Comparison of ENCODE assay signal across 8 cellular contexts in genomic region chr6:121430514-121431460, GRCh38. TPM values are rescaled to one million over a fixed set of nuclear protein-coding genes. Genes with fewer than 3 reads are reported as not detected.
DNase-seq lines count a peak whose midpoint lies in the region; ATAC-seq, FAIRE-seq and TF ChIP-seq lines count a peak whose summit lies in the region.

No MANE protein-coding gene starts in this region.

- ATAC-seq in HepG2 (peak; percentile 88), HG03025 (IDR thresholded peaks at IDR 0.05; ENCODE audit: low FRiP score, unreplicated experiment) (no peak)
- ATAC-seq in stimulated activated effector memory CD8-positive, alpha-beta T cell treated with anti-CD3 and anti-CD28 coated beads, Interleukin-12 subunit alpha, Interleukin-12 subunit beta, amount 100 ng/mL, for 72 hours, result no peak

- no peaks in the 10 kb centered on the region for H4K20me1 ChIP-seq in KMS-11 (ENCODE audit: insufficient read depth)
- no peaks in the 10 kb centered on the region for H4K20me1 ChIP-seq in HepG2 (ENCODE audit: insufficient read depth, low read length)

- CTCF ChIA-PET in HepG2 (lab: Yijun Ruan, JAX; ENCODE audit: low intra/inter-chr PET ratio, low total read pairs), result interaction anchor here (0.7 to 1.6 kb wide), 5 partner anchors 418 to 1100 kb away, joined by 3 to 16 read pairs (median 3); no protein-coding TSS in a partner anchor

- H2AFZ ChIP-seq in KMS-11 (ENCODE audit: low read depth) (no peak overlapping the region), HepG2 (ENCODE audit: low read length) (no peak overlapping the region)

- H3K9me3 ChIP-seq in breast epithelium (no peaks in the 10 kb centered on the region), HepG2 (ENCODE audit: low read length) (no peaks in the 10 kb centered on the region)

- H3K9ac ChIP-seq in KMS-11, result no peak overlapping the region
- H3K9ac ChIP-seq in HepG2 (ENCODE audit: insufficient read depth, low read depth, low read length), result no peak overlapping the region

- H3K4me2 ChIP-seq in KMS-11, result no peak overlapping the region
- peak overlapping the region; percentile 40 for H3K4me2 ChIP-seq in HepG2 (ENCODE audit: low read depth, low read length)

- no peak overlapping the region for H3K27ac Mint-ChIP-seq in stimulated activated effector memory CD8-positive, alpha-beta T cell treated with anti-CD3 and anti-CD28 coated beads, Interleukin-12 subunit alpha, Interleukin-12 subunit beta, amount 100 ng/mL, for 72 hours

- no peaks in the 10 kb centered on the region for H3K36me3 Mint-ChIP-seq in stimulated activated effector memory CD8-positive, alpha-beta T cell treated with anti-CD3 and anti-CD28 coated beads, Interleukin-12 subunit alpha, Interleukin-12 subunit beta, amount 100 ng/mL, for 72 hours

- H3K36me3 ChIP-seq in KMS-11 (ENCODE audit: insufficient read depth), result no peaks in the 10 kb centered on the region
- no peaks in the 10 kb centered on the region for H3K36me3 ChIP-seq in breast epithelium
- H3K36me3 ChIP-seq in HepG2 (replicated peaks in 1 of 2; ENCODE audit: control insufficient read depth in 1 of 2, insufficient read depth in 2 of 2, low read length in 2 of 2), result no peaks in the 10 kb centered on the region

- peak; percentile 87 for FAIRE-seq in HepG2 (lab: Jason Lieb, UNC)

- no peak for TF ChIP-seq EP300 in HepG2 (IDR thresholded peaks at IDR 0.05; ENCODE audit: low read depth in 2 of 2, low read length in 2 of 2)
- no peak for TF ChIP-seq EP300 in HepG2 (CRISPR knock-in tag; IDR thresholded peaks at IDR 0.05; ENCODE audit: borderline replicate concordance)

- BruUV-seq in HepG2 (replicated peaks; lab: Mats Ljungman, UMichigan), result no TSS peak

- H3K4me3 ChIP-seq in KMS-11 (IDR thresholded peaks at IDR 0.05; ENCODE audit: insufficient read depth, low read depth, low read length) (no peak overlapping the region), breast epithelium (peak overlapping the region in 1 of 3 donors; percentile 14), HepG2 (replicated peaks in 1 of 3; ENCODE audit: insufficient read depth in 1 of 3, low read depth in 2 of 3, low read length in 3 of 3) (no peak overlapping the region)

- no peaks in the 10 kb centered on the region for H3K4me1 Mint-ChIP-seq in stimulated activated effector memory CD8-positive, alpha-beta T cell treated with anti-CD3 and anti-CD28 coated beads, Interleukin-12 subunit alpha, Interleukin-12 subunit beta, amount 100 ng/mL, for 72 hours

- TF ChIP-seq CTCF in KMS-11 (conservative IDR thresholded peaks at IDR 0.05; ENCODE audit: low read depth, low read length), result peak; percentile 51; the same call in 1 of the 2 replicates
- peak; percentile 12 to 77 (median 75) for TF ChIP-seq CTCF in breast epithelium (IDR thresholded peaks at IDR 0.05)
- peak; percentile 84 for TF ChIP-seq CTCF in HepG2 (CRISPR knock-in tag; IDR thresholded peaks at IDR 0.05)

- DNase-seq in COR-L47 (lab: John Stamatoyannopoulos, UW) (peak; percentile 20), breast epithelium (ENCODE audit: low spot score in 2 of 2) (no peak), HepG2 (ENCODE audit: low spot score) (peak; percentile 62), posterior cingulate gyrus (no peak), SKM-1 (lab: John Stamatoyannopoulos, UW; ENCODE audit: unreplicated experiment) (no peak)
- DNase-seq in stimulated activated effector memory CD8-positive, alpha-beta T cell treated with anti-CD3 and anti-CD28 coated beads, Interleukin-12 subunit alpha, Interleukin-12 subunit beta, amount 100 ng/mL, for 72 hours (ENCODE audit: low spot score in 2 of 2), result no peak

- POLR2A ChIA-PET in HepG2 (lab: Yijun Ruan, JAX), result no interaction called here

- H3K79me2 ChIP-seq in KMS-11 (ENCODE audit: insufficient read depth, low read depth) (peaks cover 3% of the 10 kb centered on the region; the same call in 1 of the 2 replicates), HepG2 (ENCODE audit: insufficient read depth, low read length) (no peaks in the 10 kb centered on the region)

- no peaks in the 10 kb centered on the region for H3K9me3 Mint-ChIP-seq in stimulated activated effector memory CD8-positive, alpha-beta T cell treated with anti-CD3 and anti-CD28 coated beads, Interleukin-12 subunit alpha, Interleukin-12 subunit beta, amount 100 ng/mL, for 72 hours

- peaks cover 12% of the 10 kb centered on the region for H3K4me1 ChIP-seq in KMS-11 (ENCODE audit: low read depth, poor library complexity, severe bottlenecking)
- no peaks in the 10 kb centered on the region for H3K4me1 ChIP-seq in breast epithelium
- peaks cover 13% of the 10 kb centered on the region for H3K4me1 ChIP-seq in HepG2 (ENCODE audit: insufficient read depth, low read length)

- WGBS in HepG2 (ENCODE audit: low lambda C conversion rate), result 17% methylated on average over 10 of the region's 10 CpGs

- H3K27me3 ChIP-seq in KMS-11 (ENCODE audit: insufficient read depth, low read depth) (no peaks in the 10 kb centered on the region), breast epithelium (no peaks in the 10 kb centered on the region), HepG2 (ENCODE audit: control insufficient read depth in 1 of 2, insufficient read depth in 2 of 2, low read length in 2 of 2) (no peaks in the 10 kb centered on the region; a peak in 1 of 5 replicates)

- no peak overlapping the region for H3K4me3 Mint-ChIP-seq in stimulated activated effector memory CD8-positive, alpha-beta T cell treated with anti-CD3 and anti-CD28 coated beads, Interleukin-12 subunit alpha, Interleukin-12 subunit beta, amount 100 ng/mL, for 72 hours

- in situ Hi-C loops in HepG2 (cut with HindIII; ENCODE audit: extremely low pct_ligation_motif_present, low pct_unique_long_range_greater_than_20kb), result loop anchor here (5.0 to 10.0 kb wide), 2 partner anchors 414 to 602 kb away; no protein-coding TSS in a partner anchor

- H3K27ac ChIP-seq in KMS-11 (no peak overlapping the region), breast epithelium (peak overlapping the region in 1 of 2 donors; percentile 21), HepG2 (ENCODE audit: extremely low read length, insufficient read depth, low read length) (no peak overlapping the region)

- intact Hi-C loops in breast epithelium (cut with DNase I; ENCODE audit: low total_unique reads), result loop anchor here (10.0 kb wide), 1 partner anchor 604 kb away; no protein-coding TSS in a partner anchor
- intact Hi-C loops in HepG2 (cut with micrococcal nuclease; ENCODE audit: unreplicated experiment), result loop anchor here (1.0 to 5.0 kb wide), 5 partner anchors 419 to 942 kb away; no protein-coding TSS in a partner anchor
- intact Hi-C loops in posterior cingulate gyrus (cut with DNase I), result loop anchor here (2.0 to 10.0 kb wide), 5 partner anchors 417 to 944 kb away; no protein-coding TSS in a partner anchor

- TF ChIP-seq POLR2A in breast epithelium (IDR thresholded peaks at IDR 0.05) (no peak), HepG2 (IDR thresholded peaks at IDR 0.05; ENCODE audit: insufficient read depth in 1 of 2, low read depth in 2 of 2, low read length in 2 of 2) (no peak)

- peak; percentile 78 for TF ChIP-seq RAD21 in HepG2 (CRISPR knock-in tag; IDR thresholded peaks at IDR 0.05)

TF ChIP-seq in HepG2, 621 proteins besides CTCF, POLR2A, EP300 and RAD21 (continues in another document):
- TF ChIP-seq ZNF775 (CRISPR knock-in tag; IDR thresholded peaks at IDR 0.05; ENCODE audit: borderline replicate concordance), result no peak
- TF ChIP-seq PREB (CRISPR knock-in tag; IDR thresholded peaks at IDR 0.05), result no peak
- no peak for TF ChIP-seq NCOA5 (CRISPR knock-in tag; IDR thresholded peaks at IDR 0.05)
- peak; percentile 96 for TF ChIP-seq STAG1 (CRISPR knock-in tag; IDR thresholded peaks at IDR 0.05)

RNA-seq across cellular contexts. Expression of gene GJA1, which starts 4.7 kb away (rescaled TPM):
- total RNA-seq in breast epithelium (10 to 100 TPM; 37.3 to 91.0 (median 90.1) TPM), HepG2 (2016; rRNA removed; fragmentation: Illumina TruSeq; extraction: Trizol) (not detected in 2 replicates)
- not detected in 2 replicates for total RNA-seq in HepG2 (2016; cell fraction: cytosol; rRNA removed; fragmentation: Illumina TruSeq; extraction: Trizol; ENCODE audit: low read depth)
- not detected in 2 replicates for total RNA-seq in HepG2 (2016; cell fraction: insoluble cytoplasmic fraction; rRNA removed; fragmentation: Illumina TruSeq; extraction: Trizol)
- total RNA-seq in HepG2 (2016; cell fraction: membrane; rRNA removed; fragmentation: Illumina TruSeq; extraction: Trizol), result not detected in 2 replicates
- not detected in 2 replicates for total RNA-seq in HepG2 (2016; cell fraction: nucleus; rRNA removed; fragmentation: Illumina TruSeq; extraction: Trizol)
- polyA plus RNA-seq in HepG2 (2011; rRNA removed), result 0.03 TPM in 1 of 2 replicates, not detected in the other
- not detected in 2 replicates for polyA plus RNA-seq in HepG2 (2011; cell fraction: cytosol; rRNA removed)
- 0.03 and 0.08 TPM in 2 replicates for polyA plus RNA-seq in HepG2 (2011; cell fraction: nucleus; rRNA removed)
- not detected in 2 replicates for polyA plus RNA-seq in HepG2 (2012)
- not detected in 2 replicates for polyA plus RNA-seq in HepG2 (2016; cell fraction: cytosol; fragmentation: Illumina TruSeq; extraction: Trizol; ENCODE audit: low read depth)
- not detected in 2 replicates for polyA plus RNA-seq in HepG2 (2016; cell fraction: insoluble cytoplasmic fraction; fragmentation: Illumina TruSeq; extraction: Trizol; ENCODE audit: low read depth)
- not detected in 2 replicates for polyA plus RNA-seq in HepG2 (2016; cell fraction: membrane; fragmentation: Illumina TruSeq; extraction: Trizol; ENCODE audit: low read depth)
- not detected in 2 replicates for polyA plus RNA-seq in HepG2 (2016; cell fraction: nucleus; fragmentation: Illumina TruSeq; extraction: Trizol; ENCODE audit: insufficient read depth, low read depth)
- polyA minus RNA-seq in HepG2 (2011; rRNA and poly(A)+ RNA removed; ENCODE audit: low replicate concordance), result not detected in 2 replicates
- polyA minus RNA-seq in HepG2 (2011; cell fraction: cytosol; rRNA and poly(A)+ RNA removed), result not detected in 2 replicates
- not detected in 2 replicates for polyA minus RNA-seq in HepG2 (2011; cell fraction: nucleus; rRNA and poly(A)+ RNA removed)

Comparison
In these comparisons a context has a peak if more than half of its experiments do, and no peak if none do; other contexts are left out.
1. DNase-seq: peak in COR-L47 (single experiment) and HepG2 (single experiment); none in breast epithelium (0 of 2), stimulated activated effector memory CD8-positive, alpha-beta T cell treated with anti-CD3 and anti-CD28 coated beads, Interleukin-12 subunit alpha, Interleukin-12 subunit beta, amount 100 ng/mL, for 72 hours (0 of 2), posterior cingulate gyrus (0 of 10) and SKM-1 (single experiment).
2. RNA of gene GJA1, which starts 4.7 kb away (total RNA-seq): 37.3 to 91.0 TPM in breast epithelium; not detected in HepG2; every median in the first group is over 10 times any median in the second.
3. Peak in every context shown above with its lines, with median percentiles within 50 percentile points of each other: CTCF ChIP-seq.